In genomic region chr10:30984563-30985328, GRCh38 we compare ENCODE assay signal across 11 cellular contexts. TPM values are rescaled to one million over a fixed set of nuclear protein-coding genes. Genes with fewer than 3 reads are reported as not detected.
DNase-seq lines count a peak whose midpoint lies in the region; ATAC-seq and TF ChIP-seq lines count a peak whose summit lies in the region.
"Had no signal": no experiment of that assay in that cellular context is flagged by ENCODE, and none has a peak within 500 bp of the region (broad histone marks: within the 10 kb centered on the region; RNA-seq: fewer than 3 reads in every experiment).

No MANE protein-coding gene starts in this region.

- H3K27ac ChIP-seq in right cardiac atrium (ENCODE audit: low read length) (peak overlapping the region; percentile 81), tibial artery (peak overlapping the region; percentile 12 to 15)
- H3K27ac ChIP-seq: gastroesophageal sphincter had no signal

- H3K36me3 ChIP-seq in tibial artery = peaks cover 0 to 4% (median 0%) of the 10 kb centered on the region in 3 donors
- H3K36me3 ChIP-seq: gastroesophageal sphincter had no signal

- ATAC-seq in right cardiac atrium (no peak), Right ventricle myocardium superior (ENCODE audit: poor library complexity) (no peak), HG03097 (IDR thresholded peaks at IDR 0.05; ENCODE audit: low FRiP score, unreplicated experiment) (no peak), HG02981 (IDR thresholded peaks at IDR 0.05; ENCODE audit: unreplicated experiment) (no peak)
- ATAC-seq: gastroesophageal sphincter had no signal

- intact Hi-C loops in right cardiac atrium (cut with DNase I) (no loop called here), Right ventricle myocardium superior (cut with DNase I) (no loop called here), tibial artery (cut with DNase I; ENCODE audit: low total_unique reads) (no loop called here)

- H3K9me3 ChIP-seq in right cardiac atrium (ENCODE audit: control insufficient read depth, low read length) (no peaks in the 10 kb centered on the region), tibial artery (no peaks in the 10 kb centered on the region)

- H3K4me1 ChIP-seq in right cardiac atrium (ENCODE audit: control insufficient read depth, insufficient read depth, low read length) (peaks cover 6% of the 10 kb centered on the region), tibial artery (peaks cover 0 to 57% (median 15%) of the 10 kb centered on the region in 4 donors)

- H3K4me3 ChIP-seq in right cardiac atrium (ENCODE audit: low read length) = no peak overlapping the region
- H3K4me3 ChIP-seq in fibroblast of mammary gland (ENCODE audit: control insufficient read depth, low read depth, low read length) = no peak overlapping the region
- H3K4me3 ChIP-seq in tibial artery = no peak overlapping the region
- H3K4me3 ChIP-seq: gastroesophageal sphincter had no signal

- no peak for DNase-seq in right cardiac atrium
- DNase-seq in Right ventricle myocardium superior = no peak
- DNase-seq in SW 1271 (lab: John Stamatoyannopoulos, UW) = peak; percentile 46 to 89
- DNase-seq in fibroblast of mammary gland (ENCODE audit: low read depth) = peak; percentile 72
- DNase-seq in tibial artery = no peak
- DNase-seq in NCI-H2081 treated with DMSO at 0.1 percent for 48 hours (lab: John Stamatoyannopoulos, UW) = no peak
- DNase-seq: NCI-H1417 treated with DMSO at 0.1 percent for 48 hours, T-helper 9 cell had no signal

- no peak for TF ChIP-seq CTCF in fibroblast of mammary gland (conservative IDR thresholded peaks at IDR 0.05; ENCODE audit: control insufficient read depth, insufficient read depth, low read depth, low read length)
- no peak for TF ChIP-seq CTCF in tibial artery (IDR thresholded peaks at IDR 0.05)

- WGBS in right cardiac atrium = 65% methylated on average over 4 of the region's 4 CpGs

- H3K27me3 ChIP-seq in right cardiac atrium (ENCODE audit: control insufficient read depth, insufficient read depth) = no peaks in the 10 kb centered on the region
- H3K27me3 ChIP-seq in tibial artery = no peaks in the 10 kb centered on the region
- H3K27me3 ChIP-seq: gastroesophageal sphincter had no signal

RNA-seq across cellular contexts. Expression of gene ZNF438, which starts 46.9 kb away (rescaled TPM):
- 10 to 100 TPM; 15.2 to 17.1 (median 15.9) TPM for total RNA-seq in right cardiac atrium
- polyA plus RNA-seq in right cardiac atrium = 14.9 TPM
- 13.0 TPM for total RNA-seq in Right ventricle myocardium superior

Comparison
In these comparisons a context has a peak if more than half of its experiments do, and no peak if none do; other contexts are left out.
1. DNase-seq: peak in SW 1271 (2 of 2) and fibroblast of mammary gland (single experiment); none in right cardiac atrium (0 of 3), Right ventricle myocardium superior (single experiment), tibial artery (0 of 2) and NCI-H2081 treated with DMSO at 0.1 percent for 48 hours (single experiment).